ENCODE assay signal across 1 cellular context in genomic region chr17:43456661-43457361, GRCh38.
A peak's percentile ranks its signal among the peaks of the same experiment; 100 is the strongest.
TF ChIP-seq lines count a peak whose summit lies in the region.

No MANE protein-coding gene starts in this region.

TF ChIP-seq in HepG2, 621 proteins besides CTCF, POLR2A, EP300 and RAD21 (continued from another document and continues in another):
- TF ChIP-seq HIC2 (CRISPR knock-in tag; IDR thresholded peaks at IDR 0.05; ENCODE audit: low read depth) (peak; percentile 89), REL (CRISPR knock-in tag; conservative IDR thresholded peaks at IDR 0.05) (no peak), JUND (CRISPR knock-in tag; IDR thresholded peaks at IDR 0.05) (peak; percentile 76; the same call in 1 of the 2 replicates), MNT (IDR thresholded peaks at IDR 0.05) (peak; percentile 87), ZEB1 (IDR thresholded peaks at IDR 0.05; ENCODE audit: insufficient replicate concordance, low read depth) (peak; percentile 53), ZNF354B (CRISPR knock-in tag; IDR thresholded peaks at IDR 0.05) (peak; percentile 21; the same call in 1 of the 2 replicates), NCOA1 (CRISPR knock-in tag; IDR thresholded peaks at IDR 0.05) (peak; percentile 41; the same call in 1 of the 2 replicates), FOSL2 (CRISPR knock-in tag; IDR thresholded peaks at IDR 0.05) (peak; percentile 88), MBD4 (IDR thresholded peaks at IDR 0.05; ENCODE audit: borderline replicate concordance, low read length) (0 out of 2 replicates have a peak, but pooled peaks have one; percentile 58), PRDM15 (CRISPR knock-in tag; IDR thresholded peaks at IDR 0.05) (no peak), KIAA2018 (CRISPR knock-in tag; IDR thresholded peaks at IDR 0.05; ENCODE audit: borderline replicate concordance) (no peak), GMEB1 (CRISPR knock-in tag; IDR thresholded peaks at IDR 0.05; ENCODE audit: borderline replicate concordance) (peak; percentile 27; the same call in 1 of the 2 replicates), ZNF749 (CRISPR knock-in tag; IDR thresholded peaks at IDR 0.05; ENCODE audit: borderline replicate concordance) (peak; percentile 62; the same call in 1 of the 2 replicates), LRRFIP1 (CRISPR knock-in tag; conservative IDR thresholded peaks at IDR 0.05) (no peak), TMF1 (CRISPR knock-in tag; IDR thresholded peaks at IDR 0.05; ENCODE audit: low read depth) (no peak), TRIM24 (CRISPR knock-in tag; IDR thresholded peaks at IDR 0.05) (no peak), SIX1 (CRISPR knock-in tag; IDR thresholded peaks at IDR 0.05; ENCODE audit: borderline replicate concordance) (peak; percentile 99), ZNF768 (CRISPR knock-in tag; IDR thresholded peaks at IDR 0.05) (peak; percentile 78; the same call in 1 of the 2 replicates), KAT7 (CRISPR knock-in tag; IDR thresholded peaks at IDR 0.05; ENCODE audit: borderline replicate concordance) (no peak), ZNF552 (CRISPR knock-in tag; IDR thresholded peaks at IDR 0.05; ENCODE audit: borderline replicate concordance) (peak; percentile 73; the same call in 1 of the 2 replicates), SRSF4 (IDR thresholded peaks at IDR 0.05; ENCODE audit: low read depth, low read length, poor library complexity, severe bottlenecking) (no peak), TEF (CRISPR knock-in tag; IDR thresholded peaks at IDR 0.05) (peak; percentile 86; the same call in 1 of the 2 replicates), SATB2 (CRISPR knock-in tag; IDR thresholded peaks at IDR 0.05) (peak; percentile 83), CHD2 (IDR thresholded peaks at IDR 0.05; ENCODE audit: low read depth, low read length) (no peak), ZGPAT (CRISPR knock-in tag; IDR thresholded peaks at IDR 0.05) (peak; percentile 99), HOXA9 (CRISPR knock-in tag; IDR thresholded peaks at IDR 0.05; ENCODE audit: borderline replicate concordance) (no peak), SRF (IDR thresholded peaks at IDR 0.05; ENCODE audit: low read depth, low read length) (peak; percentile 32; the same call in 1 of the 2 replicates), NR3C1 (CRISPR knock-in tag; IDR thresholded peaks at IDR 0.05) (no peak), HNRNPK (IDR thresholded peaks at IDR 0.05; ENCODE audit: low read depth, low read length, poor library complexity, severe bottlenecking) (no peak), ZMYM2 (CRISPR knock-in tag; IDR thresholded peaks at IDR 0.05) (0 out of 2 replicates have a peak, but pooled peaks have one; percentile 40), TOPORS (CRISPR knock-in tag; IDR thresholded peaks at IDR 0.05) (peak; percentile 73; the same call in 1 of the 2 replicates), ZNF564 (CRISPR knock-in tag; IDR thresholded peaks at IDR 0.05) (peak; percentile 81; the same call in 1 of the 2 replicates), MAFF (IDR thresholded peaks at IDR 0.05; ENCODE audit: low read depth, low read length) (no peak)
